9 cellular contexts compared by ENCODE assay signal in the genomic region with DNA sequence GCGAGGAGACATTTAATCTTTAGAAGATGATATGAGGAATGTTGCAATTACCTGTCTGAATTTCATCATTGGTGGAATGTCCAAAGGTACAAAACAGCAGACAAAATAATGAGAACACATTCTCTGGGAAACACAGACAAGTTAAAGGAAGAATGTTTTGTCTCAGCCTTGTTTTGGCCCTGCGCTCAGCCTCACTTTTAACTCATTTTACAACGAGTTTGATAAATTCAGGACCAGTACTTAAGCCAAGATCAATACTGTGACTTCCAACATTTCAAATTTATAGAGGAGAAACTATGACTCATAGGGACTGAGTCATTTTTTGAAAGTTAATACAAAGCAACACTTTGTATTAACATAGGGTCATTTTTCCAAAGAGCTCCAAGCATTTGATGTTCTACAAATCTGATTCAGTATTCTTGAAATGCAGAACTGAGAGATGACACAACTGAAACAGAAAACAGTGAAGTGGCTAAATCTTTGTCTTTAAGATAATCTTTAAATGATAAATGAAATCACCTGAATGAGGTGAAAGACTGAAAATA.
DNase-seq lines count a peak whose midpoint lies in the region; ATAC-seq and TF ChIP-seq lines count a peak whose summit lies in the region.
"Had no signal": no experiment of that assay in that cellular context is flagged by ENCODE, and none has a peak within 500 bp of the region (broad histone marks: within the 10 kb centered on the region; RNA-seq: fewer than 3 reads in every experiment).

No MANE protein-coding gene starts in this region.

- TF ChIP-seq CTCF in Panc1 (IDR thresholded peaks at IDR 0.05), result no peak
- TF ChIP-seq CTCF in liver (IDR thresholded peaks at IDR 0.05; ENCODE audit: low read depth, low read length, missing input control), result no peak

- intact Hi-C loops in Panc1 (cut with micrococcal nuclease; ENCODE audit: unreplicated experiment), result no loop called here

- H3K36me3 ChIP-seq in Panc1 (ENCODE audit: control insufficient read depth, insufficient read depth, low read length) (no peaks in the 10 kb centered on the region), liver (ENCODE audit: control insufficient read depth in 4 of 4, insufficient read depth in 3 of 4, low read depth in 1 of 4, low read length in 3 of 4) (no peaks in the 10 kb centered on the region)

- BruUV-seq in Panc1 (replicated peaks; lab: Mats Ljungman, UMichigan), result no TSS peak

- 29% methylated on average over 3 of the region's 3 CpGs for WGBS in liver

- H3K4me1 ChIP-seq in Panc1 (ENCODE audit: control insufficient read depth, insufficient read depth, low read length) (peaks cover 3% of the 10 kb centered on the region; the same call in 1 of the 2 replicates), liver (ENCODE audit: control insufficient read depth in 4 of 4, insufficient read depth in 4 of 4, low read length in 3 of 4) (peaks cover 0 to 7% (median under 1%) of the 10 kb centered on the region in 4 donors)

- peak; percentile 50 for ATAC-seq in GM18520 (IDR thresholded peaks at IDR 0.05; ENCODE audit: unreplicated experiment)
- peak; percentile 70 for ATAC-seq in HG02852 (IDR thresholded peaks at IDR 0.05; ENCODE audit: unreplicated experiment)
- ATAC-seq in Panc1, result peak; percentile 84
- no peak for ATAC-seq in HG02571 (IDR thresholded peaks at IDR 0.05; ENCODE audit: unreplicated experiment)

- CTCF ChIA-PET in Panc1 (lab: Charles Lee), result no interaction called here

- TF ChIP-seq RAD21 in liver (IDR thresholded peaks at IDR 0.05), result peak in 1 of 2 donors; percentile 30

- no peaks in the 10 kb centered on the region for H3K27me3 ChIP-seq in Panc1 (ENCODE audit: control insufficient read depth, insufficient read depth, low read length)
- no peaks in the 10 kb centered on the region for H3K27me3 ChIP-seq in liver (ENCODE audit: control insufficient read depth in 4 of 4, insufficient read depth in 4 of 4, low read length in 3 of 4)

- POLR2A ChIA-PET in Panc1 (lab: Charles Lee), result no interaction called here

- H3K4me3 ChIP-seq in Panc1 (ENCODE audit: low read depth in 2 of 2, low read length in 2 of 2), result no peak overlapping the region
- no peak overlapping the region for H3K4me3 ChIP-seq in liver (ENCODE audit: low read depth in 1 of 3, low read length in 3 of 3)

- H3K9ac ChIP-seq in liver (ENCODE audit: low read depth in 1 of 2, low read length in 2 of 2), result no peak overlapping the region

- DNase-seq in Panc1 (ENCODE audit: low read depth, low spot score), result peak; percentile 67
- no peak for DNase-seq in NCI-H1105 treated with DMSO at 0.1 percent for 48 hours (lab: John Stamatoyannopoulos, UW)
- DNase-seq in NCI-H2171 (lab: John Stamatoyannopoulos, UW), result no peak
- DNase-seq in stimulated activated CD4-positive, alpha-beta T cell treated with anti-CD3 and anti-CD28 coated beads, Interleukin-2, amount 100 ng/mL, for 48 hours, result no peak
- DNase-seq: midbrain had no signal

- in situ Hi-C loops in Panc1 (cut with HindIII; ENCODE audit: low pct_unique_long_range_greater_than_20kb, low sequenced_read_pairs), result no loop called here

- H3K9me3 ChIP-seq in Panc1 (ENCODE audit: control insufficient read depth, insufficient read depth, low read depth, low read length) (no peaks in the 10 kb centered on the region), liver (ENCODE audit: control insufficient read depth in 4 of 4, low read length in 3 of 4) (peaks cover 0 to 2% (median 2%) of the 10 kb centered on the region in 4 donors)

- H3K27ac ChIP-seq in Panc1 (ENCODE audit: low read length), result peak overlapping the region; percentile 69; the same call in 1 of the 2 replicates
- H3K27ac ChIP-seq in liver (ENCODE audit: low read depth in 1 of 2, low read length in 2 of 2), result peak overlapping the region; percentile 57 to 76

TF ChIP-seq in liver, 16 proteins besides CTCF, POLR2A, EP300 and RAD21:
- peak in 1 of 2 donors; percentile 45 for TF ChIP-seq RXRA (IDR thresholded peaks at IDR 0.05)
- TF ChIP-seq ATF3 (IDR thresholded peaks at IDR 0.05), result peak; percentile 53
- peak; percentile 44 for TF ChIP-seq YY1 (IDR thresholded peaks at IDR 0.05)
- no peak for TF ChIP-seq GABPA (IDR thresholded peaks at IDR 0.05 in 1 of 2, conservative IDR thresholded peaks at IDR 0.05 in 1 of 2)
- no peak for TF ChIP-seq FOXA1 (IDR thresholded peaks at IDR 0.05)
- TF ChIP-seq, protein P1, sequence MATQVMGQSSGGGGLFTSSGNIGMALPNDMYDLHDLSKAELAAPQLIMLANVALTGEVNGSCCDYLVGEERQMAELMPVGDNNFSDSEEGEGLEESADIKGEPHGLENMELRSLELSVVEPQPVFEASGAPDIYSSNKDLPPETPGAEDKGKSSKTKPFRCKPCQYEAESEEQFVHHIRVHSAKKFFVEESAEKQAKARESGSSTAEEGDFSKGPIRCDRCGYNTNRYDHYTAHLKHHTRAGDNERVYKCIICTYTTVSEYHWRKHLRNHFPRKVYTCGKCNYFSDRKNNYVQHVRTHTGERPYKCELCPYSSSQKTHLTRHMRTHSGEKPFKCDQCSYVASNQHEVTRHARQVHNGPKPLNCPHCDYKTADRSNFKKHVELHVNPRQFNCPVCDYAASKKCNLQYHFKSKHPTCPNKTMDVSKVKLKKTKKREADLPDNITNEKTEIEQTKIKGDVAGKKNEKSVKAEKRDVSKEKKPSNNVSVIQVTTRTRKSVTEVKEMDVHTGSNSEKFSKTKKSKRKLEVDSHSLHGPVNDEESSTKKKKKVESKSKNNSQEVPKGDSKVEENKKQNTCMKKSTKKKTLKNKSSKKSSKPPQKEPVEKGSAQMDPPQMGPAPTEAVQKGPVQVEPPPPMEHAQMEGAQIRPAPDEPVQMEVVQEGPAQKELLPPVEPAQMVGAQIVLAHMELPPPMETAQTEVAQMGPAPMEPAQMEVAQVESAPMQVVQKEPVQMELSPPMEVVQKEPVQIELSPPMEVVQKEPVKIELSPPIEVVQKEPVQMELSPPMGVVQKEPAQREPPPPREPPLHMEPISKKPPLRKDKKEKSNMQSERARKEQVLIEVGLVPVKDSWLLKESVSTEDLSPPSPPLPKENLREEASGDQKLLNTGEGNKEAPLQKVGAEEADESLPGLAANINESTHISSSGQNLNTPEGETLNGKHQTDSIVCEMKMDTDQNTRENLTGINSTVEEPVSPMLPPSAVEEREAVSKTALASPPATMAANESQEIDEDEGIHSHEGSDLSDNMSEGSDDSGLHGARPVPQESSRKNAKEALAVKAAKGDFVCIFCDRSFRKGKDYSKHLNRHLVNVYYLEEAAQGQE (IDR thresholded peaks at IDR 0.05), result peak; percentile 33
- peak; percentile 84 to 95 for TF ChIP-seq JUND (IDR thresholded peaks at IDR 0.05)
- TF ChIP-seq SP1 (IDR thresholded peaks at IDR 0.05), result peak; percentile 41
- TF ChIP-seq EGR1 (IDR thresholded peaks at IDR 0.05; ENCODE audit: low read depth in 2 of 2), result peak in 1 of 2 donors; percentile 18
- peak; percentile 51 for TF ChIP-seq FOXA2 (IDR thresholded peaks at IDR 0.05)
- TF ChIP-seq MAX (IDR thresholded peaks at IDR 0.05), result no peak
- TF ChIP-seq HNF4G (IDR thresholded peaks at IDR 0.05), result no peak
- TF ChIP-seq, protein P2, sequence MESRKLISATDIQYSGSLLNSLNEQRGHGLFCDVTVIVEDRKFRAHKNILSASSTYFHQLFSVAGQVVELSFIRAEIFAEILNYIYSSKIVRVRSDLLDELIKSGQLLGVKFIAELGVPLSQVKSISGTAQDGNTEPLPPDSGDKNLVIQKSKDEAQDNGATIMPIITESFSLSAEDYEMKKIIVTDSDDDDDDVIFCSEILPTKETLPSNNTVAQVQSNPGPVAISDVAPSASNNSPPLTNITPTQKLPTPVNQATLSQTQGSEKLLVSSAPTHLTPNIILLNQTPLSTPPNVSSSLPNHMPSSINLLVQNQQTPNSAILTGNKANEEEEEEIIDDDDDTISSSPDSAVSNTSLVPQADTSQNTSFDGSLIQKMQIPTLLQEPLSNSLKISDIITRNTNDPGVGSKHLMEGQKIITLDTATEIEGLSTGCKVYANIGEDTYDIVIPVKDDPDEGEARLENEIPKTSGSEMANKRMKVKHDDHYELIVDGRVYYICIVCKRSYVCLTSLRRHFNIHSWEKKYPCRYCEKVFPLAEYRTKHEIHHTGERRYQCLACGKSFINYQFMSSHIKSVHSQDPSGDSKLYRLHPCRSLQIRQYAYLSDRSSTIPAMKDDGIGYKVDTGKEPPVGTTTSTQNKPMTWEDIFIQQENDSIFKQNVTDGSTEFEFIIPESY (IDR thresholded peaks at IDR 0.05), result no peak
- TF ChIP-seq HNF4A (conservative IDR thresholded peaks at IDR 0.05), result peak; percentile 78 to 81
- TF ChIP-seq NR2F2 (IDR thresholded peaks at IDR 0.05), result no peak
- TF ChIP-seq TAF1 (conservative IDR thresholded peaks at IDR 0.05), result no peak
